ENCODE assay signal across 8 cellular contexts in genomic region chr2:140863713-140864112, GRCh38.
DNase-seq lines count a peak whose midpoint lies in the region; ATAC-seq, FAIRE-seq and TF ChIP-seq lines count a peak whose summit lies in the region.

No MANE protein-coding gene starts in this region.

- no TSS peak for BruUV-seq in K562 (replicated peaks; lab: Mats Ljungman, UMichigan)

- H3K27ac ChIP-seq in K562 (ENCODE audit: extremely low read depth, low read depth, low read length) (no peak overlapping the region), right lobe of liver (no peak overlapping the region)
- H3K27ac ChIP-seq in naive thymus-derived CD4-positive, alpha-beta T cell (ENCODE audit: low read depth, low read length) = no peak overlapping the region

- 3% methylated on average over 2 of the region's 2 CpGs for WGBS in K562 (ENCODE audit: insufficient coverage, low coverage, missing lambda C conversion rate)
- WGBS in right lobe of liver (ENCODE audit: insufficient coverage, low coverage, low lambda C conversion rate, missing lambda C conversion rate) = 45% methylated on average over 2 of the region's 2 CpGs

- in situ Hi-C loops in K562 (cut with MboI) = no loop called here

- H3K27me3 Mint-ChIP-seq in activated T-cell treated with anti-CD3 and anti-CD28 coated beads, Interleukin-2, amount 50 U/mL, for 24 hours = no peaks in the 10 kb centered on the region
- no peaks in the 10 kb centered on the region for H3K27me3 Mint-ChIP-seq in naive thymus-derived CD4-positive, alpha-beta T cell

- peak in 2 of 3 experiments; percentile 16 to 42; a peak in 2 of 6 replicates for TF ChIP-seq CTCF in K562 (IDR thresholded peaks at IDR 0.05 in 2 of 3, conservative IDR thresholded peaks at IDR 0.05 in 1 of 3; ENCODE audit: insufficient read depth in 2 of 3, low read depth in 1 of 3, low read length in 3 of 3)
- peak; percentile 47 to 67 (median 60) for TF ChIP-seq CTCF in right lobe of liver (IDR thresholded peaks at IDR 0.05)

- H4K20me1 ChIP-seq in K562 (replicated peaks; ENCODE audit: control insufficient read depth, insufficient read depth, low read length) = no peaks in the 10 kb centered on the region

- H3K4me1 ChIP-seq in K562 (replicated peaks in 1 of 2; ENCODE audit: control insufficient read depth in 2 of 2, insufficient read depth in 2 of 2, low read length in 2 of 2) (no peaks in the 10 kb centered on the region), right lobe of liver (peaks cover 0 to 12% (median 0%) of the 10 kb centered on the region in 4 donors)
- H3K4me1 ChIP-seq in naive thymus-derived CD4-positive, alpha-beta T cell (ENCODE audit: control insufficient read depth in 2 of 2, insufficient read depth in 2 of 2, low read length in 2 of 2) = no peaks in the 10 kb centered on the region

- H3K9me3 Mint-ChIP-seq in activated T-cell treated with anti-CD3 and anti-CD28 coated beads, Interleukin-2, amount 50 U/mL, for 24 hours = peaks cover 18% of the 10 kb centered on the region
- H3K9me3 Mint-ChIP-seq in naive thymus-derived CD4-positive, alpha-beta T cell = peaks cover 0 to 22% (median 2%) of the 10 kb centered on the region in 11 donors

- no peak overlapping the region for H3K4me3 ChIP-seq in K562
- no peak overlapping the region for H3K4me3 ChIP-seq in right lobe of liver
- no peak overlapping the region for H3K4me3 ChIP-seq in naive thymus-derived CD4-positive, alpha-beta T cell (ENCODE audit: low read length)

- H3K36me3 ChIP-seq in K562 (ENCODE audit: control insufficient read depth, insufficient read depth, low read length) = no peaks in the 10 kb centered on the region
- H3K36me3 ChIP-seq in right lobe of liver = no peaks in the 10 kb centered on the region
- H3K36me3 ChIP-seq in naive thymus-derived CD4-positive, alpha-beta T cell (ENCODE audit: control insufficient read depth in 2 of 3, insufficient read depth in 3 of 3, low read length in 3 of 3) = no peaks in the 10 kb centered on the region

- H3K36me3 Mint-ChIP-seq in activated T-cell treated with anti-CD3 and anti-CD28 coated beads, Interleukin-2, amount 50 U/mL, for 24 hours (ENCODE audit: low read depth) = no peaks in the 10 kb centered on the region
- no peaks in the 10 kb centered on the region for H3K36me3 Mint-ChIP-seq in naive thymus-derived CD4-positive, alpha-beta T cell

- TF ChIP-seq EP300 in K562 (IDR thresholded peaks at IDR 0.05; ENCODE audit: low read length) = no peak

- H3K4me2 ChIP-seq in K562 (ENCODE audit: insufficient read depth, low read length) = no peak overlapping the region

- H3K27ac Mint-ChIP-seq in activated T-cell treated with anti-CD3 and anti-CD28 coated beads, Interleukin-2, amount 50 U/mL, for 24 hours = no peak overlapping the region
- H3K27ac Mint-ChIP-seq in naive thymus-derived CD4-positive, alpha-beta T cell = no peak overlapping the region

- H3K27me3 ChIP-seq in K562 (ENCODE audit: control insufficient read depth in 2 of 2, insufficient read depth in 2 of 2, low read length in 2 of 2) (no peaks in the 10 kb centered on the region), right lobe of liver (no peaks in the 10 kb centered on the region)
- H3K27me3 ChIP-seq in naive thymus-derived CD4-positive, alpha-beta T cell (ENCODE audit: control insufficient read depth in 2 of 2, insufficient read depth in 2 of 2, low read length in 2 of 2) = no peaks in the 10 kb centered on the region

- CTCF ChIA-PET in K562 (lab: Yijun Ruan, JAX; ENCODE audit: low intra/inter-chr PET ratio) = no interaction called here
- CTCF ChIA-PET in naive thymus-derived CD4-positive, alpha-beta T cell (lab: Charles Lee) = no interaction called here

- peak; percentile 61 for FAIRE-seq in K562 (lab: Jason Lieb, UNC)

- ATAC-seq in HG02623 (IDR thresholded peaks at IDR 0.05; ENCODE audit: unreplicated experiment) = peak; percentile 55
- ATAC-seq in K562 = no peak
- ATAC-seq in right lobe of liver = peak; percentile 71 to 87 (median 82)
- ATAC-seq in naive thymus-derived CD4-positive, alpha-beta T cell = no peak

- H3K9me3 ChIP-seq in K562 (replicated peaks; ENCODE audit: control insufficient read depth, insufficient read depth, low read depth, low read length) (no peaks in the 10 kb centered on the region), right lobe of liver (no peaks in the 10 kb centered on the region)
- no peaks in the 10 kb centered on the region for H3K9me3 ChIP-seq in naive thymus-derived CD4-positive, alpha-beta T cell (ENCODE audit: control insufficient read depth in 2 of 3, low read length in 3 of 3)

- peak; percentile 46 for DNase-seq in GM03348 (ENCODE audit: low spot score)
- peak; percentile 28 for DNase-seq in NCI-H2196 (lab: John Stamatoyannopoulos, UW; ENCODE audit: unreplicated experiment)
- DNase-seq in K562 (ENCODE audit: extremely low read depth in 1 of 4, low spot score in 3 of 4) = peak in 3 of 4 experiments; percentile 6 to 32 (median 9)
- DNase-seq in right lobe of liver = no peak
- no peak for DNase-seq in activated T-cell treated with anti-CD3 and anti-CD28 coated beads, Interleukin-2, amount 50 U/mL, for 24 hours
- DNase-seq in CD1c-positive myeloid dendritic cell (ENCODE audit: extremely low spot score) = no peak
- DNase-seq in naive thymus-derived CD4-positive, alpha-beta T cell = no peak

- no peak overlapping the region for H2AFZ ChIP-seq in K562 (ENCODE audit: low read depth, low read length)

- H3K79me2 ChIP-seq in K562 (ENCODE audit: control insufficient read depth, insufficient read depth, low read length) = no peaks in the 10 kb centered on the region

- no peaks in the 10 kb centered on the region for H3K9me1 ChIP-seq in K562 (ENCODE audit: control insufficient read depth, insufficient read depth, low read length)

- POLR2A ChIA-PET in K562 (lab: Yijun Ruan, JAX) = no interaction called here
- POLR2A ChIA-PET in naive thymus-derived CD4-positive, alpha-beta T cell (lab: Charles Lee) = no interaction called here

- no peak overlapping the region for H3K4me3 Mint-ChIP-seq in activated T-cell treated with anti-CD3 and anti-CD28 coated beads, Interleukin-2, amount 50 U/mL, for 24 hours
- no peak overlapping the region for H3K4me3 Mint-ChIP-seq in naive thymus-derived CD4-positive, alpha-beta T cell

- TF ChIP-seq RAD21 in K562 (CRISPR knock-in tag; conservative IDR thresholded peaks at IDR 0.05 in 1 of 2, IDR thresholded peaks at IDR 0.05 in 1 of 2) = peak in 1 of 2 experiments; percentile 55; a peak in 3 of 4 replicates

- intact Hi-C loops in K562 (cut with micrococcal nuclease) (loop anchor here (10.0 kb wide), 1 partner anchor 1939 kb away; no protein-coding TSS in a partner anchor), right lobe of liver (cut with DNase I) (no loop called here)
- intact Hi-C loops in naive thymus-derived CD4-positive, alpha-beta T cell (cut with micrococcal nuclease) = no loop called here

- TF ChIP-seq POLR2A in K562 (conservative IDR thresholded peaks at IDR 0.05) (no peak), right lobe of liver (IDR thresholded peaks at IDR 0.05) (no peak)

- no peaks in the 10 kb centered on the region for H3K4me1 Mint-ChIP-seq in activated T-cell treated with anti-CD3 and anti-CD28 coated beads, Interleukin-2, amount 50 U/mL, for 24 hours (ENCODE audit: low read depth)
- no peaks in the 10 kb centered on the region for H3K4me1 Mint-ChIP-seq in naive thymus-derived CD4-positive, alpha-beta T cell

- no peak overlapping the region for H3K9ac ChIP-seq in K562 (ENCODE audit: insufficient read depth in 1 of 2, low read depth in 2 of 2, low read length in 2 of 2)

TF ChIP-seq in K562, 482 proteins besides CTCF, POLR2A, EP300 and RAD21 (continues in another document):
- TF ChIP-seq SP1 (CRISPR knock-in tag; IDR thresholded peaks at IDR 0.05) (no peak), ETS1 (conservative IDR thresholded peaks at IDR 0.05; ENCODE audit: control insufficient read depth, low read depth, low read length) (no peak), SNIP1 (IDR thresholded peaks at IDR 0.05; ENCODE audit: low read depth) (no peak), BRF2 (IDR thresholded peaks at IDR 0.05; ENCODE audit: borderline replicate concordance, insufficient read depth, insufficient read length) (no peak), ZSCAN32 (CRISPR knock-in tag; IDR thresholded peaks at IDR 0.05) (peak; percentile 85), SIN3B (IDR thresholded peaks at IDR 0.05; ENCODE audit: low read depth) (no peak), CBX3 (IDR thresholded peaks at IDR 0.05; ENCODE audit: borderline replicate concordance in 1 of 2, low read length in 2 of 2) (no peak), KLF10 (CRISPR knock-in tag; IDR thresholded peaks at IDR 0.05) (no peak)

Comparison
In these comparisons a context has a peak if more than half of its experiments do, and no peak if none do; other contexts are left out.
1. DNase-seq: peak in GM03348 (single experiment), NCI-H2196 (single experiment) and K562 (3 of 4); none in right lobe of liver (0 of 3), activated T-cell treated with anti-CD3 and anti-CD28 coated beads, Interleukin-2, amount 50 U/mL, for 24 hours (single experiment), CD1c-positive myeloid dendritic cell (single experiment) and naive thymus-derived CD4-positive, alpha-beta T cell (0 of 9).
2. ATAC-seq: peak in HG02623 (single experiment) and right lobe of liver (4 of 4); none in K562 (single experiment) and naive thymus-derived CD4-positive, alpha-beta T cell (single experiment).